11 cellular contexts compared by ENCODE assay signal in the genomic region with DNA sequence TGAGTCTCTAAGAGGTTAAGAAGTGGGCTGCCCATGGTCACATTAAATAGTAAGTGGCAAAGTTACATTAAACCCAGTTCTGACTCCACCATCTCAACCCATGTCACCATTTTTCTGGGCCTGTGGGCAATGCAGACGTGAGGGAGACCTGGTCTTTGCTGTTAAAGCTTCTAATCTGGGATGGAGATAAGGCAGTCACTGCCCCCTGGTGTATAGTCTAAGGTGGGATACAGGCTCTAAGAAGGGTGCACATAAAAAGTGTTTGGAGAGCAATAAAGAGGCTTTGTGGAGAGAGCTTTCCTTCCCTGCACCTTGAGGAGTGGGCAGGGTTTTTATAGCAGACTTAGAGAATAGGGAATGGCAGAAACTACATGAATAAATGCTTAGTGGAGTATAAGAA.
A peak's percentile ranks its signal among the peaks of the same experiment; 100 is the strongest.
DNase-seq lines count a peak whose midpoint lies in the region; ATAC-seq, FAIRE-seq and TF ChIP-seq lines count a peak whose summit lies in the region.
"Had no signal": no experiment of that assay in that cellular context is flagged by ENCODE, and none has a peak within 500 bp of the region (broad histone marks: within the 10 kb centered on the region; RNA-seq: fewer than 3 reads in every experiment).

No MANE protein-coding gene starts in this region.

- H3K4me2 ChIP-seq in IMR-90 (ENCODE audit: low read depth, low read length): no peak overlapping the region
- H3K4me2 ChIP-seq in astrocyte (ENCODE audit: low read length): no peak overlapping the region

- CTCF ChIA-PET in GM10248 (lab: Yijun Ruan, JAX): interaction anchor here (1.0 to 3.3 kb wide), 12 partner anchors 9 to 332 kb away, joined by 3 to 21 read pairs (median 4); no protein-coding TSS in a partner anchor
- CTCF ChIA-PET in IMR-90 (lab: Yijun Ruan, JAX): interaction anchor here (0.9 to 1.4 kb wide), 3 partner anchors 137 to 241 kb away, joined by 3 to 14 read pairs (median 4); no protein-coding TSS in a partner anchor
- CTCF ChIA-PET in naive thymus-derived CD4-positive, alpha-beta T cell (lab: Charles Lee): no interaction called here

- no TSS peak for BruUV-seq in IMR-90 (replicated peaks; lab: Mats Ljungman, UMichigan)

- 0 out of 2 replicates have a peak, but pooled peaks cover 2% of the 10 kb centered on the region for H4K20me1 ChIP-seq in IMR-90 (ENCODE audit: insufficient read depth, low read length)
- H4K20me1 ChIP-seq in astrocyte (ENCODE audit: insufficient read depth, low read length): peaks cover 19% of the 10 kb centered on the region

- H3K4me3 ChIP-seq in IMR-90 (ENCODE audit: insufficient read depth, low read depth, low read length) (no peak overlapping the region), astrocyte (ENCODE audit: insufficient read depth, low read depth, low read length) (no peak overlapping the region)
- no peak overlapping the region for H3K4me3 ChIP-seq in naive thymus-derived CD4-positive, alpha-beta T cell (ENCODE audit: low read length)
- H3K4me3 ChIP-seq: lower lobe of right lung had no signal

- H3K9ac ChIP-seq in IMR-90 (ENCODE audit: low read depth, low read length) (no peak overlapping the region), astrocyte (ENCODE audit: low read length) (no peak overlapping the region)

- H3K9me1 ChIP-seq in IMR-90 (ENCODE audit: insufficient read depth, low read length): peaks cover 3% of the 10 kb centered on the region

- H3K4me3 Mint-ChIP-seq in astrocyte (ENCODE audit: unreplicated experiment): no peak overlapping the region
- no peak overlapping the region for H3K4me3 Mint-ChIP-seq in naive thymus-derived CD4-positive, alpha-beta T cell
- H3K4me3 Mint-ChIP-seq: central memory CD8-positive, alpha-beta T cell had no signal

- no peak overlapping the region for H2BK20ac ChIP-seq in IMR-90 (ENCODE audit: low read depth, low read length)

- H3K36me3 ChIP-seq in IMR-90 (ENCODE audit: control insufficient read depth, insufficient read depth, low read length) (no peaks in the 10 kb centered on the region), astrocyte (ENCODE audit: insufficient read depth, low read length) (no peaks in the 10 kb centered on the region)
- H3K36me3 ChIP-seq in naive thymus-derived CD4-positive, alpha-beta T cell (ENCODE audit: control insufficient read depth in 2 of 3, insufficient read depth in 3 of 3, low read length in 3 of 3): no peaks in the 10 kb centered on the region
- H3K36me3 ChIP-seq: lower lobe of right lung had no signal

- no peak overlapping the region for H3K27ac Mint-ChIP-seq in astrocyte (ENCODE audit: unreplicated experiment)
- no peak overlapping the region for H3K27ac Mint-ChIP-seq in naive thymus-derived CD4-positive, alpha-beta T cell

- H3K27me3 Mint-ChIP-seq in astrocyte (ENCODE audit: low read depth, unreplicated experiment): no peaks in the 10 kb centered on the region
- H3K27me3 Mint-ChIP-seq in naive thymus-derived CD4-positive, alpha-beta T cell: peaks cover 0 to 17% (median 9%) of the 10 kb centered on the region in 5 donors

- peak; percentile 9; the same call in 1 of the 2 replicates for ATAC-seq in IMR-90 (ENCODE audit: low read depth)
- ATAC-seq in naive thymus-derived CD4-positive, alpha-beta T cell: peak; percentile 16
- no peak for ATAC-seq in HG03095 (IDR thresholded peaks at IDR 0.05; ENCODE audit: unreplicated experiment)
- ATAC-seq in GM21447 (IDR thresholded peaks at IDR 0.05; ENCODE audit: unreplicated experiment): no peak
- ATAC-seq: lower lobe of right lung had no signal

- TF ChIP-seq CTCF in GM10248 (IDR thresholded peaks at IDR 0.05; ENCODE audit: control extremely low read depth, extremely low read depth, low read depth, missing control alignments): peak; percentile 42
- peak; percentile 53 for TF ChIP-seq CTCF in IMR-90 (conservative IDR thresholded peaks at IDR 0.05; ENCODE audit: low read depth, low read length)
- TF ChIP-seq CTCF in astrocyte (IDR thresholded peaks at IDR 0.05; ENCODE audit: insufficient read depth, low read depth, low read length): peak; percentile 29

- H2BK5ac ChIP-seq in IMR-90 (ENCODE audit: low read depth, low read length, poor library complexity, severe bottlenecking): no peak overlapping the region

- H3K27ac ChIP-seq in IMR-90 (ENCODE audit: insufficient read depth, low read length) (no peak overlapping the region), astrocyte (ENCODE audit: low read depth, low read length) (no peak overlapping the region)
- no peak overlapping the region for H3K27ac ChIP-seq in naive thymus-derived CD4-positive, alpha-beta T cell (ENCODE audit: low read depth, low read length)
- H3K27ac ChIP-seq: lower lobe of right lung had no signal

- H3K9me3 Mint-ChIP-seq in astrocyte (ENCODE audit: unreplicated experiment): no peaks in the 10 kb centered on the region
- no peaks in the 10 kb centered on the region for H3K9me3 Mint-ChIP-seq in naive thymus-derived CD4-positive, alpha-beta T cell
- H3K9me3 Mint-ChIP-seq: central memory CD8-positive, alpha-beta T cell had no signal

- DNase-seq in GM10248 (ENCODE audit: extremely low spot score) (peak; percentile 25), IMR-90 (peak; percentile 54), astrocyte (ENCODE audit: low read depth) (peak; percentile 22), COLO829 (ENCODE audit: low spot score) (no peak)
- no peak for DNase-seq in naive thymus-derived CD4-positive, alpha-beta T cell
- DNase-seq: activated CD4-positive, alpha-beta T cell treated with anti-CD3 and anti-CD28 coated beads for 48 hours; lower lobe of right lung; NK-92 treated with Interleukin-12 subunit alpha and Interleukin-12 subunit beta, amount 100 ng/mL, for 24 hours had no signal

- 0 out of 2 replicates have a peak overlapping the region, but pooled peaks have one; percentile 0 for H4K91ac ChIP-seq in IMR-90 (ENCODE audit: insufficient read depth, low read depth, low read length)

- WGBS in IMR-90 (ENCODE audit: extremely low coverage in 2 of 2, insufficient read length in 1 of 2), 2 experiments: no CpG with 5 or more reads among the region's 1 CpG

- H2AK5ac ChIP-seq in IMR-90 (ENCODE audit: low read depth, low read length): no peak overlapping the region

- FAIRE-seq in astrocyte (lab: Jason Lieb, UNC): no peak

- H3K27me3 ChIP-seq in IMR-90 (ENCODE audit: control insufficient read depth, insufficient read depth, low read length) (no peaks in the 10 kb centered on the region; the same call in 1 of the 2 replicates), astrocyte (ENCODE audit: insufficient read depth, low read length) (peaks cover 10% of the 10 kb centered on the region)
- H3K27me3 ChIP-seq in naive thymus-derived CD4-positive, alpha-beta T cell (ENCODE audit: control insufficient read depth in 2 of 2, insufficient read depth in 2 of 2, low read length in 2 of 2): no peaks in the 10 kb centered on the region

- dilution Hi-C loops in IMR-90 (cut with HindIII; ENCODE audit: low sequenced_read_pairs, unreplicated experiment): no loop called here

- intact Hi-C loops in IMR-90 (cut with micrococcal nuclease): loop anchor here (5.0 kb wide), 1 partner anchor 223 kb away; no protein-coding TSS in a partner anchor
- intact Hi-C loops in naive thymus-derived CD4-positive, alpha-beta T cell (cut with micrococcal nuclease): loop anchor here in 1 of 2 donors (2.0 kb wide), 1 partner anchor 300 kb away; no protein-coding TSS in a partner anchor

- TF ChIP-seq RAD21 in IMR-90 (IDR thresholded peaks at IDR 0.05; ENCODE audit: low read length): peak; percentile 60

- H3K56ac ChIP-seq in IMR-90 (ENCODE audit: extremely low read depth, insufficient read depth, low read length): no peak overlapping the region

- H3K14ac ChIP-seq in IMR-90 (replicated peaks; ENCODE audit: low read depth, low read length): no peak overlapping the region

- peaks cover 50% of the 10 kb centered on the region for H3K4me1 Mint-ChIP-seq in astrocyte (ENCODE audit: low read depth, unreplicated experiment)
- H3K4me1 Mint-ChIP-seq in naive thymus-derived CD4-positive, alpha-beta T cell: peaks cover 0 to 2% (median 0%) of the 10 kb centered on the region in 7 donors
- H3K4me1 Mint-ChIP-seq: central memory CD8-positive, alpha-beta T cell had no signal

- no peak overlapping the region for H3K4ac ChIP-seq in IMR-90 (ENCODE audit: low read depth, low read length)

- H3K36me3 Mint-ChIP-seq in astrocyte (ENCODE audit: low read depth, unreplicated experiment): peaks cover 2% of the 10 kb centered on the region
- no peaks in the 10 kb centered on the region for H3K36me3 Mint-ChIP-seq in naive thymus-derived CD4-positive, alpha-beta T cell

- in situ Hi-C loops in IMR-90 (cut with MboI; ENCODE audit: low sequenced_read_pairs): loop anchor here (10.0 kb wide), 2 partner anchors 140 to 240 kb away; partner anchors contain the start of gene ROR1

- H3K23ac ChIP-seq in IMR-90 (ENCODE audit: low read depth, low read length): no peak overlapping the region

- H2AFZ ChIP-seq in IMR-90 (replicated peaks; ENCODE audit: low read length, poor library complexity) (no peak overlapping the region), astrocyte (ENCODE audit: low read depth, low read length) (no peak overlapping the region)

- H4K5ac ChIP-seq in IMR-90 (ENCODE audit: low read depth, low read length): no peak overlapping the region

- no peak overlapping the region for H2BK120ac ChIP-seq in IMR-90 (ENCODE audit: low read depth, low read length)

- TF ChIP-seq POLR2A in IMR-90 (IDR thresholded peaks at IDR 0.05; ENCODE audit: low read depth, low read length): no peak

- H4K8ac ChIP-seq in IMR-90 (ENCODE audit: low read depth in 2 of 2, low read length in 2 of 2): no peak overlapping the region

- no peak overlapping the region for H2AK9ac ChIP-seq in IMR-90 (replicated peaks; ENCODE audit: low read depth, low read length, poor library complexity)

- H2BK15ac ChIP-seq in IMR-90 (ENCODE audit: low read depth, low read length): no peak overlapping the region

- H3K79me2 ChIP-seq in astrocyte (ENCODE audit: insufficient read depth, low read length): peaks cover 11% of the 10 kb centered on the region

- H3K79me1 ChIP-seq in IMR-90 (ENCODE audit: low read depth in 1 of 2, low read length in 2 of 2): no peaks in the 10 kb centered on the region

- H3K9me3 ChIP-seq in IMR-90 (ENCODE audit: control insufficient read depth, insufficient read depth, low read length) (no peaks in the 10 kb centered on the region), astrocyte (ENCODE audit: insufficient read depth, low read depth, low read length) (no peaks in the 10 kb centered on the region)
- H3K9me3 ChIP-seq in naive thymus-derived CD4-positive, alpha-beta T cell (ENCODE audit: control insufficient read depth in 2 of 3, low read length in 3 of 3): no peaks in the 10 kb centered on the region
- H3K9me3 ChIP-seq: lower lobe of right lung had no signal

- POLR2A ChIA-PET in GM10248 (lab: Yijun Ruan, JAX): no interaction called here
- POLR2A ChIA-PET in IMR-90 (lab: Charles Lee; ENCODE audit: unreplicated experiment): no interaction called here
- POLR2A ChIA-PET in naive thymus-derived CD4-positive, alpha-beta T cell (lab: Charles Lee): no interaction called here

- H3K18ac ChIP-seq in IMR-90 (ENCODE audit: low read depth, low read length): no peak overlapping the region

- H3K4me1 ChIP-seq in IMR-90 (ENCODE audit: control insufficient read depth, insufficient read depth, low read length) (peaks cover 4% of the 10 kb centered on the region; the same call in 1 of the 2 replicates), astrocyte (ENCODE audit: insufficient read depth, low read length) (peaks cover 15% of the 10 kb centered on the region)
- H3K4me1 ChIP-seq in naive thymus-derived CD4-positive, alpha-beta T cell (ENCODE audit: control insufficient read depth in 2 of 2, insufficient read depth in 2 of 2, low read length in 2 of 2): no peaks in the 10 kb centered on the region

Comparison
In these comparisons a context has a peak if more than half of its experiments do, and no peak if none do; other contexts are left out.
1. DNase-seq: peak in GM10248 (single experiment), IMR-90 (single experiment) and astrocyte (single experiment); none in naive thymus-derived CD4-positive, alpha-beta T cell (0 of 9) and COLO829 (single experiment).
2. ATAC-seq: peak in IMR-90 (single experiment) and naive thymus-derived CD4-positive, alpha-beta T cell (single experiment); none in HG03095 (single experiment) and GM21447 (single experiment).
3. Peak in every context shown above with its lines, with median percentiles within 50 percentile points of each other: CTCF ChIP-seq.